ENCODE assay signal across 1 cellular context in genomic region chr16:14974656-14975417, GRCh38.
TF ChIP-seq lines count a peak whose summit lies in the region.

Gene PDXDC1, plus strand, starts transcription at chr16:14975026. Its CDS starts 174 bp downstream, at chr16:14975200.

TF ChIP-seq in HEK293, 187 proteins besides CTCF, POLR2A, EP300 and RAD21 (continued from another document):
- TF ChIP-seq ZBTB10 (tag by site-specific recombination; IDR thresholded peaks at IDR 0.05) (peak; percentile 32; the same call in 1 of the 2 replicates), AEBP2 (tag by site-specific recombination; IDR thresholded peaks at IDR 0.05; ENCODE audit: borderline replicate concordance) (0 out of 2 replicates have a peak, but pooled peaks have one; percentile 15), YY1 (tag by site-specific recombination; IDR thresholded peaks at IDR 0.05) (peak; percentile 80), SP2 (tag by site-specific recombination; IDR thresholded peaks at IDR 0.05) (peak; percentile 64), ATF2 (tag by site-specific recombination; IDR thresholded peaks at IDR 0.05; ENCODE audit: low read depth) (0 out of 2 replicates have a peak, but pooled peaks have one; percentile 21), ZNF843 (tag by site-specific recombination; IDR thresholded peaks at IDR 0.05) (peak; percentile 34; the same call in 1 of the 2 replicates), KLF8 (tag by site-specific recombination; IDR thresholded peaks at IDR 0.05) (peak; percentile 92), ZNF501 (tag by site-specific recombination; IDR thresholded peaks at IDR 0.05) (peak; percentile 80), ZBTB17 (tag by site-specific recombination; IDR thresholded peaks at IDR 0.05) (peak; percentile 67), ZNF121 (tag by site-specific recombination; IDR thresholded peaks at IDR 0.05) (peak; percentile 68), ZSCAN30 (tag by site-specific recombination; IDR thresholded peaks at IDR 0.05) (peak; percentile 95), YY2 (tag by site-specific recombination; IDR thresholded peaks at IDR 0.05) (peak; percentile 49), PRDM4 (tag by site-specific recombination; IDR thresholded peaks at IDR 0.05) (peak; percentile 42; the same call in 1 of the 2 replicates), PBX3 (CRISPR knock-in tag; IDR thresholded peaks at IDR 0.05) (peak; percentile 87), KLF1 (tag by site-specific recombination; IDR thresholded peaks at IDR 0.05) (peak; percentile 86), ZNF335 (tag by site-specific recombination; conservative IDR thresholded peaks at IDR 0.05) (peak; percentile 92), ZEB2 (tag by site-specific recombination; IDR thresholded peaks at IDR 0.05) (peak; percentile 98), HOXD13 (CRISPR knock-in tag; IDR thresholded peaks at IDR 0.05; ENCODE audit: borderline replicate concordance) (peak; percentile 80; the same call in 1 of the 2 replicates), ZNF398 (tag by site-specific recombination; IDR thresholded peaks at IDR 0.05) (peak; percentile 38), SP7 (tag by site-specific recombination; IDR thresholded peaks at IDR 0.05) (peak; percentile 42; the same call in 1 of the 2 replicates)
